Comparison of ENCODE assay signal across 1 cellular context in genomic region chr14:20436363-20436755, GRCh38.
TF ChIP-seq lines count a peak whose summit lies in the region.

No MANE protein-coding gene starts in this region.

TF ChIP-seq in H1, 55 proteins besides CTCF, POLR2A, EP300 and RAD21:
- TF ChIP-seq SP1 (IDR thresholded peaks at IDR 0.05; ENCODE audit: low read depth, low read length) (peak; percentile 22; the same call in 1 of the 2 replicates), MAFK (IDR thresholded peaks at IDR 0.05; ENCODE audit: low read depth, low read length) (no peak)
